In the genomic region with DNA sequence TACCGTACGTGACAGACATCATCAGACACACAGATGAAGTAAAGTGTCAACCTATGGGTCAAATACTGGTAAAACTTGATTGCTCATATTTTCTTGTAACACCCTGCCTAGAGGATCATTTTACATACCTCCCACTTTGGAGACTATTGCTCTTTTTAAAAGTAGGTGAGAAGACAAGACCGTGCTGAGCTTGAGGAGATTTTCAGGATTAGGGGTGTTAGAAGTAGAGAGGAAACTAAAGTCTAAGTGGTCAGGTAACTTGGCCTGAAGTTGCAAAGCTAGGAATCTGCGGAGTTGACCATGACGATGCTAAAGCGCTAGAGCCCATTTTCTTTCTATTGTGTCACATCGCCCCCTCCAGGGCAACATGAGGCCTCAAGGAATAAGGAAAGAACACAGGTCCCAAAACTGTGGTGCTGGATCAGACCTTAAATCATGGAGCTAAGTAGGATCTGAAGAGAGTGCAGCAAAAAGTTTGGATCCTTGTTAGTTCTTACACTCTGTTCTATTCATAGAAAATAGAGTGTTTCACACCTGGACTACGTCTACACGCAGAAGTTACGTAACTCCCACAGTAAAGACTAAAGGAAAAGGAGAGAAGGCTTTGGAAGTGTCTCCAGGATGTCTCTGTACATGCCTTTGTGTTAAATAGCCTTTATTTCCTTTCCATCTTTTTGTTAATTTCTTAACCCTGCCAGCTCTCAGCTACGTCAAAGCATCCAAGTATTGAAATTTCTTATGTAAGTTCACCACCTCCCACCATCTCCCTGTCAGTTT, we compare ENCODE assay signal across 1 cellular context.
TF ChIP-seq lines count a peak whose summit lies in the region.

No MANE protein-coding gene starts in this region.

TF ChIP-seq in K562, 482 proteins besides CTCF, POLR2A, EP300 and RAD21 (continued from another document):
- TF ChIP-seq HMBOX1 (IDR thresholded peaks at IDR 0.05): 0 out of 2 replicates have a peak, but pooled peaks have one; percentile 23
- TF ChIP-seq SLC30A9 (CRISPR knock-in tag; IDR thresholded peaks at IDR 0.05): no peak
- TF ChIP-seq NR3C1 (CRISPR knock-in tag; IDR thresholded peaks at IDR 0.05): no peak
- no peak for TF ChIP-seq ZBTB1 (CRISPR knock-in tag; IDR thresholded peaks at IDR 0.05; ENCODE audit: borderline replicate concordance, low read depth)
- TF ChIP-seq TFE3 (CRISPR knock-in tag; IDR thresholded peaks at IDR 0.05): no peak
- TF ChIP-seq ZNF408 (CRISPR knock-in tag; IDR thresholded peaks at IDR 0.05; ENCODE audit: low read depth): no peak
- TF ChIP-seq EP400 (IDR thresholded peaks at IDR 0.05): no peak
- TF ChIP-seq ZBED1 (IDR thresholded peaks at IDR 0.05): no peak
- no peak for TF ChIP-seq XRCC4 (IDR thresholded peaks at IDR 0.05; ENCODE audit: extremely low read depth, insufficient read depth, insufficient read length)
- no peak for TF ChIP-seq PTRF (tag; IDR thresholded peaks at IDR 0.05)
- peak; percentile 67 for TF ChIP-seq MAFG (tag; conservative IDR thresholded peaks at IDR 0.05)
- TF ChIP-seq ATF1 (CRISPR knock-in tag; IDR thresholded peaks at IDR 0.05): no peak
- TF ChIP-seq ATF1 (tag; IDR thresholded peaks at IDR 0.05): no peak
- TF ChIP-seq ZNF639 (CRISPR knock-in tag; conservative IDR thresholded peaks at IDR 0.05 in 1 of 2, IDR thresholded peaks at IDR 0.05 in 1 of 2): no peak
- TF ChIP-seq GTF2A2 (tag; IDR thresholded peaks at IDR 0.05): no peak
- TF ChIP-seq VEZF1 (CRISPR knock-in tag; IDR thresholded peaks at IDR 0.05): no peak
- TF ChIP-seq, protein P1, sequence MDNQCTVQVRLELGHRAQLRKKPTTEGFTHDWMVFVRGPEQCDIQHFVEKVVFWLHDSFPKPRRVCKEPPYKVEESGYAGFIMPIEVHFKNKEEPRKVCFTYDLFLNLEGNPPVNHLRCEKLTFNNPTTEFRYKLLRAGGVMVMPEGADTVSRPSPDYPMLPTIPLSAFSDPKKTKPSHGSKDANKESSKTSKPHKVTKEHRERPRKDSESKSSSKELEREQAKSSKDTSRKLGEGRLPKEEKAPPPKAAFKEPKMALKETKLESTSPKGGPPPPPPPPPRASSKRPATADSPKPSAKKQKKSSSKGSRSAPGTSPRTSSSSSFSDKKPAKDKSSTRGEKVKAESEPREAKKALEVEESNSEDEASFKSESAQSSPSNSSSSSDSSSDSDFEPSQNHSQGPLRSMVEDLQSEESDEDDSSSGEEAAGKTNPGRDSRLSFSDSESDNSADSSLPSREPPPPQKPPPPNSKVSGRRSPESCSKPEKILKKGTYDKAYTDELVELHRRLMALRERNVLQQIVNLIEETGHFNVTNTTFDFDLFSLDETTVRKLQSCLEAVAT (IDR thresholded peaks at IDR 0.05): no peak
